11 cellular contexts compared by ENCODE assay signal in the genomic region with DNA sequence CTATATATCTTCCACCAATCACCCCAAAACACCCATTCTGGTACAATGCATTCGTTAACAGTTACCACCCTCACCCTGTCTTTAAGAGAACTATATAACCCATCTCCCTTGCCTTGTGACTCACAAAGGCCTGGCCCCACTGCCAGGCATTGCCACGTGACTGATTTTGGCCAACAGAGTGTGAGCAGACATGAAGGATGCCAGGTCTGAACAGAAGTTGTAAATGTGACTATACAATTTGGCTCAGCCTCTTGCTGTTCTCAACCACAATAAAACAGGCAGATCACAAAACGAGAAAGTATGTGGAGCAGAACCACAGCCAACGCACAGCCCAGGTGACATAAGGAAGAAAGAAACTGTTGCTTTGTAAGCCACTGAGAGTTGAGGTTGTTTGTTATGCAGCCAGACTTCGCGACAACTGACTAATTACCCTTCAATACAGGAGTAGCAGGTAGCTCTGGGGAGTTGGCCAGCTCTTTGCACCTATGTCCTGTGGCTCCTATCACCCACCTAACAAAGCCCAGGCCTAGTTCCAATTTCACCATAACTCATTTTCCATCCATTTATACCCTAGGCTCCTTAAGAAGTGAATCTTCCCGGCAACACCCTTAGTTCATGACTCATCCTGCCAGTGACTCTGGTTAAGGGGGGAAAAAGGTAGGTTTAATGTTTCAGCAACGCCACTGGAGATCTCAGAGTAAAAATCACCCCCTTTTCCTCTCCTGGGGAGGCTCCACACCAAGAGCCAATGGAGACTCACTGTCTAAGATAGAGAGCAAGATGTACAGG. TPM values are rescaled to one million over a fixed set of nuclear protein-coding genes. Genes with fewer than 3 reads are reported as not detected.
DNase-seq lines count a peak whose midpoint lies in the region; ATAC-seq and TF ChIP-seq lines count a peak whose summit lies in the region.
"Had no signal": no experiment of that assay in that cellular context is flagged by ENCODE, and none has a peak within 500 bp of the region (broad histone marks: within the 10 kb centered on the region; RNA-seq: fewer than 3 reads in every experiment).

No MANE protein-coding gene starts in this region.

- no peak overlapping the region for H3K4me3 Mint-ChIP-seq in HFFc6
- no peak overlapping the region for H3K4me3 Mint-ChIP-seq in activated T-helper 1 cell treated with anti-CD3 and anti-CD28 coated beads, Interleukin-12 subunit alpha, Interleukin-12 subunit beta, Interleukin-2, Interleukin-4 antibody, amounts not matched to agents 30 ng/mL and 10 ng/mL and 1 ng/mL, durations not matched to agents 14 hours and 24 hours and 36 hours
- no peak overlapping the region for H3K4me3 Mint-ChIP-seq in natural killer cell treated with Interleukin-12 subunit alpha and Interleukin-12 subunit beta and Interleukin-15 and Interleukin-18, amount 100 ng/mL, for 72 hours

- peaks cover 33% of the 10 kb centered on the region for H3K4me1 Mint-ChIP-seq in HFFc6 (ENCODE audit: low read depth)
- peaks cover 30% of the 10 kb centered on the region for H3K4me1 Mint-ChIP-seq in activated T-helper 1 cell treated with anti-CD3 and anti-CD28 coated beads, Interleukin-12 subunit alpha, Interleukin-12 subunit beta, Interleukin-2, Interleukin-4 antibody, amounts not matched to agents 30 ng/mL and 10 ng/mL and 1 ng/mL, durations not matched to agents 14 hours and 24 hours and 36 hours (ENCODE audit: low read depth)
- H3K4me1 Mint-ChIP-seq in natural killer cell treated with Interleukin-12 subunit alpha and Interleukin-12 subunit beta and Interleukin-15 and Interleukin-18, amount 100 ng/mL, for 72 hours (ENCODE audit: low read depth in 2 of 2), result peaks cover 9 to 17% of the 10 kb centered on the region in 2 donors
- H3K4me1 Mint-ChIP-seq: naive B cell had no signal

- H3K36me3 Mint-ChIP-seq in HFFc6 (ENCODE audit: low read depth), result no peaks in the 10 kb centered on the region
- no peaks in the 10 kb centered on the region for H3K36me3 Mint-ChIP-seq in activated T-helper 1 cell treated with anti-CD3 and anti-CD28 coated beads, Interleukin-12 subunit alpha, Interleukin-12 subunit beta, Interleukin-2, Interleukin-4 antibody, amounts not matched to agents 30 ng/mL and 10 ng/mL and 1 ng/mL, durations not matched to agents 14 hours and 24 hours and 36 hours (ENCODE audit: low read depth)
- no peaks in the 10 kb centered on the region for H3K36me3 Mint-ChIP-seq in natural killer cell treated with Interleukin-12 subunit alpha and Interleukin-12 subunit beta and Interleukin-15 and Interleukin-18, amount 100 ng/mL, for 72 hours
- H3K36me3 Mint-ChIP-seq: naive B cell had no signal

- DNase-seq in DMS79 (lab: John Stamatoyannopoulos, UW) (peak; percentile 51), HFFc6 (peak; percentile 9), middle frontal gyrus (ENCODE audit: extremely low spot score, low spot score) (peak; percentile 24), globus pallidus (ENCODE audit: low spot score) (no peak), NCI-H1048 (lab: John Stamatoyannopoulos, UW) (no peak)
- DNase-seq in activated T-helper 1 cell treated with anti-CD3 and anti-CD28 coated beads, Interleukin-12 subunit alpha, Interleukin-12 subunit beta, Interleukin-2, Interleukin-4 antibody, amounts not matched to agents 30 ng/mL and 10 ng/mL and 1 ng/mL, durations not matched to agents 14 hours and 24 hours and 36 hours (ENCODE audit: low spot score), result no peak
- DNase-seq in natural killer cell treated with Interleukin-12 subunit alpha and Interleukin-12 subunit beta and Interleukin-15 and Interleukin-18, amount 100 ng/mL, for 72 hours (ENCODE audit: low spot score), result no peak
- DNase-seq: colonic mucosa, naive B cell, T1000 had no signal

- TF ChIP-seq CTCF in HFFc6 (IDR thresholded peaks at IDR 0.05), result no peak

- intact Hi-C loops in activated T-helper 1 cell treated with anti-CD3 and anti-CD28 coated beads, Interleukin-12 subunit alpha, Interleukin-12 subunit beta, Interleukin-2, Interleukin-4 antibody, amounts not matched to agents 30 ng/mL and 10 ng/mL and 1 ng/mL, durations not matched to agents 14 hours and 24 hours and 36 hours (cut with micrococcal nuclease), result loop anchor here (2.0 kb wide), 1 partner anchor 53 kb away; no protein-coding TSS in a partner anchor

- H3K27ac Mint-ChIP-seq in HFFc6, result no peak overlapping the region; the same call in 1 of the 2 replicates
- H3K27ac Mint-ChIP-seq in activated T-helper 1 cell treated with anti-CD3 and anti-CD28 coated beads, Interleukin-12 subunit alpha, Interleukin-12 subunit beta, Interleukin-2, Interleukin-4 antibody, amounts not matched to agents 30 ng/mL and 10 ng/mL and 1 ng/mL, durations not matched to agents 14 hours and 24 hours and 36 hours, result peak overlapping the region; percentile 57
- no peak overlapping the region for H3K27ac Mint-ChIP-seq in natural killer cell treated with Interleukin-12 subunit alpha and Interleukin-12 subunit beta and Interleukin-15 and Interleukin-18, amount 100 ng/mL, for 72 hours

- peaks cover 6% of the 10 kb centered on the region; the same call in 1 of the 2 replicates for H3K27me3 Mint-ChIP-seq in HFFc6 (ENCODE audit: insufficient read depth)
- H3K27me3 Mint-ChIP-seq in activated T-helper 1 cell treated with anti-CD3 and anti-CD28 coated beads, Interleukin-12 subunit alpha, Interleukin-12 subunit beta, Interleukin-2, Interleukin-4 antibody, amounts not matched to agents 30 ng/mL and 10 ng/mL and 1 ng/mL, durations not matched to agents 14 hours and 24 hours and 36 hours (ENCODE audit: insufficient read depth), result no peaks in the 10 kb centered on the region
- H3K27me3 Mint-ChIP-seq in natural killer cell treated with Interleukin-12 subunit alpha and Interleukin-12 subunit beta and Interleukin-15 and Interleukin-18, amount 100 ng/mL, for 72 hours, result peaks cover 5 to 10% of the 10 kb centered on the region in 2 donors

- no peaks in the 10 kb centered on the region for H3K9me3 Mint-ChIP-seq in HFFc6
- H3K9me3 Mint-ChIP-seq in activated T-helper 1 cell treated with anti-CD3 and anti-CD28 coated beads, Interleukin-12 subunit alpha, Interleukin-12 subunit beta, Interleukin-2, Interleukin-4 antibody, amounts not matched to agents 30 ng/mL and 10 ng/mL and 1 ng/mL, durations not matched to agents 14 hours and 24 hours and 36 hours, result no peaks in the 10 kb centered on the region
- H3K9me3 Mint-ChIP-seq in natural killer cell treated with Interleukin-12 subunit alpha and Interleukin-12 subunit beta and Interleukin-15 and Interleukin-18, amount 100 ng/mL, for 72 hours, result no peaks in the 10 kb centered on the region
- H3K9me3 Mint-ChIP-seq: naive B cell had no signal

- no peak for ATAC-seq in HG03439 (IDR thresholded peaks at IDR 0.05; ENCODE audit: unreplicated experiment)
- ATAC-seq in natural killer cell treated with Interleukin-12 subunit alpha and Interleukin-12 subunit beta and Interleukin-15 and Interleukin-18, amount 100 ng/mL, for 72 hours, result no peak

RNA-seq across cellular contexts. Expression of a gene that starts 53.7 kb away (rescaled TPM):
- 10 to 100 TPM in 4 of 6 experiments, 1 to 10 TPM in 2; 2.7 to 13.7 (median 12.4) TPM for total RNA-seq in HFFc6 (2021; fragmentation: NEBNext Ultra II Directional; extraction: Animal tissue kit (Norgen Biotek cat#: 25700))
- total RNA-seq in activated T-helper 1 cell treated with anti-CD3 and anti-CD28 coated beads, Interleukin-12 subunit alpha, Interleukin-12 subunit beta, Interleukin-2, Interleukin-4 antibody, amounts not matched to agents 30 ng/mL and 10 ng/mL and 1 ng/mL, durations not matched to agents 14 hours and 24 hours and 36 hours, result 5.3 and 5.7 TPM in 2 replicates
- under 1 TPM; 0.29 to 0.73 TPM for total RNA-seq in natural killer cell treated with Interleukin-12 subunit alpha and Interleukin-12 subunit beta and Interleukin-15 and Interleukin-18, amount 100 ng/mL, for 72 hours

Comparison
In these comparisons a context has a peak if more than half of its experiments do, and no peak if none do; other contexts are left out.
1. DNase-seq: peak in DMS79 (single experiment), HFFc6 (single experiment) and middle frontal gyrus (single experiment); none in activated T-helper 1 cell treated with anti-CD3 and anti-CD28 coated beads, Interleukin-12 subunit alpha, Interleukin-12 subunit beta, Interleukin-2, Interleukin-4 antibody, amounts not matched to agents 30 ng/mL and 10 ng/mL and 1 ng/mL, durations not matched to agents 14 hours and 24 hours and 36 hours (single experiment), globus pallidus (single experiment), natural killer cell treated with Interleukin-12 subunit alpha and Interleukin-12 subunit beta and Interleukin-15 and Interleukin-18, amount 100 ng/mL, for 72 hours (single experiment) and NCI-H1048 (single experiment).